In genomic region chr4:48727666-48728459, GRCh38 we compare ENCODE assay signal across 1 cellular context.
TF ChIP-seq lines count a peak whose summit lies in the region.

No MANE protein-coding gene starts in this region.

TF ChIP-seq in GM12878, 131 proteins besides CTCF, POLR2A, EP300 and RAD21:
- TF ChIP-seq ZBTB4 (CRISPR knock-in tag; IDR thresholded peaks at IDR 0.05): no peak
- TF ChIP-seq EZH2 (IDR thresholded peaks at IDR 0.05; ENCODE audit: borderline replicate concordance, control insufficient read depth, low read depth, low read length): no peak
- no peak for TF ChIP-seq SIX5 (IDR thresholded peaks at IDR 0.05; ENCODE audit: low read depth, low read length, severe bottlenecking)
- TF ChIP-seq KDM1A (IDR thresholded peaks at IDR 0.05; ENCODE audit: borderline replicate concordance): no peak
- no peak for TF ChIP-seq ZNF207 (IDR thresholded peaks at IDR 0.05; ENCODE audit: borderline replicate concordance)
- no peak for TF ChIP-seq EGR1 (IDR thresholded peaks at IDR 0.05; ENCODE audit: borderline replicate concordance in 1 of 2, low read depth in 2 of 2, low read length in 2 of 2)
- no peak for TF ChIP-seq YY1 (IDR thresholded peaks at IDR 0.05; ENCODE audit: low read depth, low read length)
- TF ChIP-seq NR2F1 (conservative IDR thresholded peaks at IDR 0.05): no peak
- no peak for TF ChIP-seq CBX5 (IDR thresholded peaks at IDR 0.05; ENCODE audit: low read depth)
- TF ChIP-seq, protein P1, sequence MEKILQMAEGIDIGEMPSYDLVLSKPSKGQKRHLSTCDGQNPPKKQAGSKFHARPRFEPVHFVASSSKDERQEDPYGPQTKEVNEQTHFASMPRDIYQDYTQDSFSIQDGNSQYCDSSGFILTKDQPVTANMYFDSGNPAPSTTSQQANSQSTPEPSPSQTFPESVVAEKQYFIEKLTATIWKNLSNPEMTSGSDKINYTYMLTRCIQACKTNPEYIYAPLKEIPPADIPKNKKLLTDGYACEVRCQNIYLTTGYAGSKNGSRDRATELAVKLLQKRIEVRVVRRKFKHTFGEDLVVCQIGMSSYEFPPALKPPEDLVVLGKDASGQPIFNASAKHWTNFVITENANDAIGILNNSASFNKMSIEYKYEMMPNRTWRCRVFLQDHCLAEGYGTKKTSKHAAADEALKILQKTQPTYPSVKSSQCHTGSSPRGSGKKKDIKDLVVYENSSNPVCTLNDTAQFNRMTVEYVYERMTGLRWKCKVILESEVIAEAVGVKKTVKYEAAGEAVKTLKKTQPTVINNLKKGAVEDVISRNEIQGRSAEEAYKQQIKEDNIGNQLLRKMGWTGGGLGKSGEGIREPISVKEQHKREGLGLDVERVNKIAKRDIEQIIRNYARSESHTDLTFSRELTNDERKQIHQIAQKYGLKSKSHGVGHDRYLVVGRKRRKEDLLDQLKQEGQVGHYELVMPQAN (conservative IDR thresholded peaks at IDR 0.05): no peak
- TF ChIP-seq ZBED1 (IDR thresholded peaks at IDR 0.05; ENCODE audit: borderline replicate concordance): no peak
- no peak for TF ChIP-seq ASH2L (IDR thresholded peaks at IDR 0.05; ENCODE audit: borderline replicate concordance, low read depth)
- TF ChIP-seq PAX5 (IDR thresholded peaks at IDR 0.05; ENCODE audit: borderline replicate concordance, low read depth, low read length): no peak
- no peak for TF ChIP-seq SUPT20H (IDR thresholded peaks at IDR 0.05; ENCODE audit: borderline replicate concordance, control insufficient read depth, low read depth, low read length)
- TF ChIP-seq IRF4 (IDR thresholded peaks at IDR 0.05; ENCODE audit: low read depth, low read length): no peak
- no peak for TF ChIP-seq E2F4 (IDR thresholded peaks at IDR 0.05; ENCODE audit: low read depth, low read length)
- TF ChIP-seq, protein P2, sequence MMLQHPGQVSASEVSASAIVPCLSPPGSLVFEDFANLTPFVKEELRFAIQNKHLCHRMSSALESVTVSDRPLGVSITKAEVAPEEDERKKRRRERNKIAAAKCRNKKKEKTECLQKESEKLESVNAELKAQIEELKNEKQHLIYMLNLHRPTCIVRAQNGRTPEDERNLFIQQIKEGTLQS (IDR thresholded peaks at IDR 0.05; ENCODE audit: borderline replicate concordance, extremely low read depth, low read depth, low read length): no peak
